Comparison of ENCODE assay signal across 15 cellular contexts in genomic region chr20:44916586-44916985, GRCh38. TPM values are rescaled to one million over a fixed set of nuclear protein-coding genes. Genes with fewer than 3 reads are reported as not detected.
A peak's percentile ranks its signal among the peaks of the same experiment; 100 is the strongest.
DNase-seq lines count a peak whose midpoint lies in the region; ATAC-seq and TF ChIP-seq lines count a peak whose summit lies in the region.
"Had no signal": no experiment of that assay in that cellular context is flagged by ENCODE, and none has a peak within 500 bp of the region (broad histone marks: within the 10 kb centered on the region; RNA-seq: fewer than 3 reads in every experiment).

No MANE protein-coding gene starts in this region.

- H3K4me3 ChIP-seq in neural progenitor cell: no peak overlapping the region
- H3K4me3 ChIP-seq in adrenal gland: no peak overlapping the region

- H3K27me3 Mint-ChIP-seq in activated CD8-positive, alpha-beta memory T cell treated with anti-CD3 and anti-CD28 coated beads, Interleukin-2, amount 10 ng/mL, durations not matched to agents 7 days and 5 days: no peaks in the 10 kb centered on the region
- H3K27me3 Mint-ChIP-seq in H9 (ENCODE audit: low read depth): no peaks in the 10 kb centered on the region
- no peaks in the 10 kb centered on the region for H3K27me3 Mint-ChIP-seq in WTC11 (ENCODE audit: low read depth)
- no peaks in the 10 kb centered on the region for H3K27me3 Mint-ChIP-seq in neural progenitor cell (ENCODE audit: insufficient read depth, low read depth)

- no peak overlapping the region for H3K4me3 Mint-ChIP-seq in activated CD8-positive, alpha-beta memory T cell treated with anti-CD3 and anti-CD28 coated beads, Interleukin-2, amount 10 ng/mL, durations not matched to agents 7 days and 5 days
- H3K4me3 Mint-ChIP-seq in H9 (no peak overlapping the region), WTC11 (no peak overlapping the region), neural progenitor cell (no peak overlapping the region)
- H3K4me3 Mint-ChIP-seq: CD14-positive monocyte; CD8-positive, alpha-beta T cell had no signal

- H3K9me3 ChIP-seq in H9 (ENCODE audit: control insufficient read depth, low read depth, low read length) (no peaks in the 10 kb centered on the region), neural progenitor cell (ENCODE audit: low read depth) (no peaks in the 10 kb centered on the region), adrenal gland (replicated peaks in 1 of 3) (no peaks in the 10 kb centered on the region)

- no peak overlapping the region for H3K9ac ChIP-seq in H9 (ENCODE audit: extremely low read depth, insufficient read length, low read length)
- H3K9ac ChIP-seq in neural progenitor cell: no peak overlapping the region

- intact Hi-C loops in adrenal gland (cut with DNase I): no loop called here

- H3K4me1 ChIP-seq in H9 (ENCODE audit: insufficient read depth, low read length) (peaks cover 3% of the 10 kb centered on the region; the same call in 1 of the 2 replicates), neural progenitor cell (peaks cover 4% of the 10 kb centered on the region), adrenal gland (replicated peaks in 1 of 2) (no peaks in the 10 kb centered on the region)

- no peak overlapping the region for H4K8ac ChIP-seq in H9 (replicated peaks; ENCODE audit: insufficient read length, low read depth, low read length)

- H3K23me2 ChIP-seq in H9 (ENCODE audit: insufficient read length, low read depth, low read length, poor library complexity, severe bottlenecking): no peaks in the 10 kb centered on the region

- H4K5ac ChIP-seq in H9 (ENCODE audit: insufficient read length, low read depth, low read length): no peak overlapping the region

- peaks cover 32% of the 10 kb centered on the region for H3K36me3 Mint-ChIP-seq in activated CD8-positive, alpha-beta memory T cell treated with anti-CD3 and anti-CD28 coated beads, Interleukin-2, amount 10 ng/mL, durations not matched to agents 7 days and 5 days
- H3K36me3 Mint-ChIP-seq in H9 (ENCODE audit: insufficient read depth in 1 of 3, low read depth in 3 of 3) (peaks cover 29 to 78% (median 64%) of the 10 kb centered on the region in 3 experiments; a peak in 6 of 7 replicates), WTC11 (peaks cover 61% of the 10 kb centered on the region), neural progenitor cell (peaks cover 11% of the 10 kb centered on the region)

- H3K23ac ChIP-seq in H9 (ENCODE audit: insufficient read length, low read depth, low read length): no peak overlapping the region

- H3K27ac Mint-ChIP-seq in activated CD8-positive, alpha-beta memory T cell treated with anti-CD3 and anti-CD28 coated beads, Interleukin-2, amount 10 ng/mL, durations not matched to agents 7 days and 5 days: no peak overlapping the region
- peak overlapping the region in 2 of 3 experiments; percentile 57 to 76; a peak in 3 of 7 replicates for H3K27ac Mint-ChIP-seq in H9
- peak overlapping the region; percentile 65; the same call in 1 of the 2 replicates for H3K27ac Mint-ChIP-seq in WTC11
- H3K27ac Mint-ChIP-seq in neural progenitor cell: no peak overlapping the region
- H3K27ac Mint-ChIP-seq: CD8-positive, alpha-beta T cell had no signal

- H2BK15ac ChIP-seq in H9 (ENCODE audit: low read depth, low read length): no peak overlapping the region

- H3K4ac ChIP-seq in H9 (ENCODE audit: low read depth, low read length): no peak overlapping the region

- H3F3A ChIP-seq in neural progenitor cell (ENCODE audit: low read depth): peaks cover 9% of the 10 kb centered on the region

- no peak overlapping the region for H2BK5ac ChIP-seq in H9 (ENCODE audit: insufficient read length, low read length)

- H2BK12ac ChIP-seq in H9 (ENCODE audit: insufficient read length, low read depth, low read length): no peak overlapping the region

- no peak overlapping the region for H3K14ac ChIP-seq in H9 (ENCODE audit: insufficient read depth, low read length)

- CTCF ChIA-PET in activated CD8-positive, alpha-beta memory T cell treated with anti-CD3 and anti-CD28 coated beads, Interleukin-2, amount 10 ng/mL, durations not matched to agents 7 days and 5 days (lab: Charles Lee): interaction anchor here (1.1 kb wide), 1 partner anchor 183 kb away, joined by 4 read pairs; no protein-coding TSS in a partner anchor
- CTCF ChIA-PET in WTC11 (lab: Charles Lee): interaction anchor here (0.7 kb wide), 1 partner anchor 222 kb away, joined by 3 read pairs; no protein-coding TSS in a partner anchor

- no peak overlapping the region for H3K4me2 ChIP-seq in H9 (ENCODE audit: insufficient read depth, insufficient read length, low read length)
- no peak overlapping the region for H3K4me2 ChIP-seq in neural progenitor cell

- no peak overlapping the region for H2BK20ac ChIP-seq in H9 (ENCODE audit: low read depth, low read length, poor library complexity, severe bottlenecking)

- H2AFZ ChIP-seq in H9 (ENCODE audit: low read length): no peak overlapping the region
- no peak overlapping the region for H2AFZ ChIP-seq in neural progenitor cell (replicated peaks)

- H3K56ac ChIP-seq in H9 (ENCODE audit: insufficient read length, low read depth, low read length): no peak overlapping the region

- H3K27me3 ChIP-seq in H9 (ENCODE audit: insufficient read depth, low read length): no peaks in the 10 kb centered on the region
- H3K27me3 ChIP-seq in neural progenitor cell: no peaks in the 10 kb centered on the region
- H3K27me3 ChIP-seq in adrenal gland: no peaks in the 10 kb centered on the region

- H3K4me1 Mint-ChIP-seq in activated CD8-positive, alpha-beta memory T cell treated with anti-CD3 and anti-CD28 coated beads, Interleukin-2, amount 10 ng/mL, durations not matched to agents 7 days and 5 days: peaks cover 26% of the 10 kb centered on the region
- H3K4me1 Mint-ChIP-seq in H9 (peaks cover 9 to 15% of the 10 kb centered on the region in 2 experiments), WTC11 (peaks cover 5% of the 10 kb centered on the region), neural progenitor cell (peaks cover 2% of the 10 kb centered on the region)

- no peaks in the 10 kb centered on the region for H3K79me1 ChIP-seq in H9 (ENCODE audit: insufficient read depth, low read depth, low read length, poor library complexity, severe bottlenecking)

- DNase-seq in activated CD8-positive, alpha-beta memory T cell treated with anti-CD3 and anti-CD28 coated beads for 24 hours: peak; percentile 30
- DNase-seq in activated CD8-positive, alpha-beta memory T cell treated with anti-CD3 and anti-CD28 coated beads, Interleukin-2, amount 10 ng/mL, durations not matched to agents 7 days and 5 days: no peak
- DNase-seq in H9: no peak
- no peak for DNase-seq in WTC11 (ENCODE audit: low spot score)
- DNase-seq in neural progenitor cell (ENCODE audit: low spot score): peak; percentile 15
- DNase-seq in adrenal gland: no peak
- DNase-seq in activated naive CD4-positive, alpha-beta T cell treated with anti-CD3 and anti-CD28 coated beads, Interleukin-2, amount 50 U/mL, for 16 hours: no peak
- DNase-seq: CD8-positive, alpha-beta T cell; COR-L47; DMS153; DMS79 treated with DMSO at 0.1 percent for 48 hours; EL had no signal

- WGBS in H9 (ENCODE audit: extremely low coverage, insufficient read length, low lambda C conversion rate): no CpG with 5 or more reads among the region's 12 CpGs
- WGBS in adrenal gland, 4 donors: 95 to 98% (median 96%) methylated on average over 12 of the region's 12 CpGs

- H2BK120ac ChIP-seq in H9 (ENCODE audit: low read depth, low read length, poor library complexity, severe bottlenecking): no peak overlapping the region

- H3K9me3 Mint-ChIP-seq in activated CD8-positive, alpha-beta memory T cell treated with anti-CD3 and anti-CD28 coated beads, Interleukin-2, amount 10 ng/mL, durations not matched to agents 7 days and 5 days (ENCODE audit: low read depth): no peaks in the 10 kb centered on the region
- H3K9me3 Mint-ChIP-seq in H9: no peaks in the 10 kb centered on the region
- no peaks in the 10 kb centered on the region for H3K9me3 Mint-ChIP-seq in WTC11
- H3K9me3 Mint-ChIP-seq in neural progenitor cell: no peaks in the 10 kb centered on the region
- H3K9me3 Mint-ChIP-seq: CD14-positive monocyte; CD8-positive, alpha-beta T cell had no signal

- no peak overlapping the region for H2AK5ac ChIP-seq in H9 (ENCODE audit: insufficient read length, low read length)

- no peak overlapping the region for H3T11ph ChIP-seq in H9 (ENCODE audit: low read length)

- H3K79me2 ChIP-seq in H9 (ENCODE audit: insufficient read depth, low read length) (no peaks in the 10 kb centered on the region), neural progenitor cell (ENCODE audit: low read depth) (peaks cover 7% of the 10 kb centered on the region)

- H3K36me3 ChIP-seq in neural progenitor cell: no peaks in the 10 kb centered on the region
- H3K36me3 ChIP-seq in adrenal gland (replicated peaks in 1 of 2): no peaks in the 10 kb centered on the region

- no peak for TF ChIP-seq POLR2A in adrenal gland (IDR thresholded peaks at IDR 0.05)

- no peak overlapping the region for H3K18ac ChIP-seq in H9 (ENCODE audit: insufficient read length, low read depth, low read length)

- POLR2A ChIA-PET in WTC11 (lab: Charles Lee): no interaction called here

- no peak overlapping the region for H3K27ac ChIP-seq in H9 (ENCODE audit: insufficient read length, low read depth, low read length)
- no peak overlapping the region for H3K27ac ChIP-seq in neural progenitor cell
- H3K27ac ChIP-seq in adrenal gland: no peak overlapping the region
- H3K27ac ChIP-seq: 22Rv1 had no signal

- no peak overlapping the region for H4K91ac ChIP-seq in H9 (ENCODE audit: insufficient read length, low read depth, low read length)

- no peak for ATAC-seq in activated CD8-positive, alpha-beta memory T cell treated with anti-CD3 and anti-CD28 coated beads, Interleukin-2, amount 10 ng/mL, durations not matched to agents 7 days and 5 days
- ATAC-seq in WTC11 (no peak), GM18909 (IDR thresholded peaks at IDR 0.05; ENCODE audit: poor library complexity, unreplicated experiment) (no peak)
- ATAC-seq: CD8-positive, alpha-beta T cell had no signal

- no peaks in the 10 kb centered on the region for H4K20me1 ChIP-seq in H9 (ENCODE audit: control insufficient read depth, insufficient read depth, insufficient read length)
- H4K20me1 ChIP-seq in neural progenitor cell (ENCODE audit: low read depth): peaks cover 12% of the 10 kb centered on the region

- TF ChIP-seq CTCF in H9 (conservative IDR thresholded peaks at IDR 0.05): no peak
- TF ChIP-seq CTCF in WTC11 (IDR thresholded peaks at IDR 0.05): no peak
- no peak for TF ChIP-seq CTCF in neural progenitor cell (IDR thresholded peaks at IDR 0.05)
- TF ChIP-seq CTCF in adrenal gland (IDR thresholded peaks at IDR 0.05): no peak

RNA-seq across cellular contexts. Expression of gene PABPC1L, which starts 6.7 kb away (rescaled TPM):
- 100 to 1,000 TPM; 113 to 126 TPM for total RNA-seq in activated CD8-positive, alpha-beta memory T cell treated with anti-CD3 and anti-CD28 coated beads, Interleukin-2, amount 10 ng/mL, durations not matched to agents 7 days and 5 days
- total RNA-seq in H9 (2021): 83.5 and 92.0 TPM in 2 replicates
- 88.3 to 98.2 TPM (median 90.7 TPM) in 3 replicates for total RNA-seq in WTC11 (2021)
- total RNA-seq in neural progenitor cell (ENCODE audit: low replicate concordance): 45.3 and 56.3 TPM in 2 replicates
- total RNA-seq in adrenal gland: 10 to 100 TPM in 5 of 8 donors, 1 to 10 TPM in 3; 2.8 to 31.2 (median 13.1) TPM
- 10 to 100 TPM in 2 of 3 donors, 1 to 10 TPM in 1; 3.9 to 90.3 (median 69.5) TPM for polyA plus RNA-seq in adrenal gland

RNA-seq across cellular contexts. Expression of gene YWHAB, which starts 31.1 kb away (rescaled TPM):
- total RNA-seq in activated CD8-positive, alpha-beta memory T cell treated with anti-CD3 and anti-CD28 coated beads, Interleukin-2, amount 10 ng/mL, durations not matched to agents 7 days and 5 days: 100 to 1,000 TPM; 198 to 252 TPM
- total RNA-seq in H9 (2021) (203 and 204 TPM in 2 replicates), WTC11 (2021) (177 to 216 TPM (median 183 TPM) in 3 replicates), neural progenitor cell (ENCODE audit: low replicate concordance) (99.4 and 107 TPM in 2 replicates), adrenal gland (100 to 1,000 TPM; 109 to 207 (median 152) TPM)
- polyA plus RNA-seq in adrenal gland: 100 to 1,000 TPM in 1 of 3 donors, 10 to 100 TPM in 2; 53.1 to 293 (median 74.4) TPM

RNA-seq across cellular contexts. Expression of gene TOMM34, which starts 43.6 kb away (rescaled TPM):
- total RNA-seq in activated CD8-positive, alpha-beta memory T cell treated with anti-CD3 and anti-CD28 coated beads, Interleukin-2, amount 10 ng/mL, durations not matched to agents 7 days and 5 days: 10 to 100 TPM; 22.3 to 31.2 TPM
- total RNA-seq in H9 (2021) (37.5 and 40.1 TPM in 2 replicates), WTC11 (2021) (35.9 to 37.7 TPM (median 36.7 TPM) in 3 replicates), neural progenitor cell (ENCODE audit: low replicate concordance) (27.3 and 51.8 TPM in 2 replicates), adrenal gland (10 to 100 TPM; 20.7 to 62.8 (median 48.3) TPM)
- polyA plus RNA-seq in adrenal gland: 100 to 1,000 TPM in 1 of 3 donors, 10 to 100 TPM in 2; 17.8 to 120 (median 30.7) TPM

RNA-seq across cellular contexts. Expression of gene STK4, which starts 49.7 kb away (rescaled TPM):
- total RNA-seq in activated CD8-positive, alpha-beta memory T cell treated with anti-CD3 and anti-CD28 coated beads, Interleukin-2, amount 10 ng/mL, durations not matched to agents 7 days and 5 days: 100 to 1,000 TPM; 151 to 170 TPM
- total RNA-seq in H9 (2021) (41.3 and 43.0 TPM in 2 replicates), WTC11 (2021) (36.0 to 41.2 TPM (median 37.9 TPM) in 3 replicates), neural progenitor cell (ENCODE audit: low replicate concordance) (32.7 and 46.1 TPM in 2 replicates), adrenal gland (10 to 100 TPM; 15.0 to 39.3 (median 32.7) TPM)
- 10 to 100 TPM in 2 of 3 donors, 1 to 10 TPM in 1; 7.1 to 24.6 (median 11.1) TPM for polyA plus RNA-seq in adrenal gland

Comparison
In these comparisons a context has a peak if more than half of its experiments do, and no peak if none do; other contexts are left out.
1. DNase-seq: peak in activated CD8-positive, alpha-beta memory T cell treated with anti-CD3 and anti-CD28 coated beads for 24 hours (single experiment) and neural progenitor cell (single experiment); none in activated CD8-positive, alpha-beta memory T cell treated with anti-CD3 and anti-CD28 coated beads, Interleukin-2, amount 10 ng/mL, durations not matched to agents 7 days and 5 days (single experiment), H9 (single experiment), WTC11 (single experiment), adrenal gland (0 of 7) and activated naive CD4-positive, alpha-beta T cell treated with anti-CD3 and anti-CD28 coated beads, Interleukin-2, amount 50 U/mL, for 16 hours (single experiment).
2. H3K27ac Mint-ChIP-seq: peak in H9 (2 of 3) and WTC11 (single experiment); none in activated CD8-positive, alpha-beta memory T cell treated with anti-CD3 and anti-CD28 coated beads, Interleukin-2, amount 10 ng/mL, durations not matched to agents 7 days and 5 days (single experiment) and neural progenitor cell (single experiment).